ENCODE assay signal across 9 cellular contexts in genomic region chr18:46333371-46334199, GRCh38.
DNase-seq lines count a peak whose midpoint lies in the region; ATAC-seq, FAIRE-seq and TF ChIP-seq lines count a peak whose summit lies in the region.
"Had no signal": no experiment of that assay in that cellular context is flagged by ENCODE, and none has a peak within 500 bp of the region (broad histone marks: within the 10 kb centered on the region; RNA-seq: fewer than 3 reads in every experiment).

No MANE protein-coding gene starts in this region.

- peaks cover 47% of the 10 kb centered on the region for H3K27me3 ChIP-seq in AG04450 (ENCODE audit: control insufficient read depth, insufficient read depth, low read length)
- peaks cover 2% of the 10 kb centered on the region; the same call in 1 of the 2 replicates for H3K27me3 ChIP-seq in HAP-1 (ENCODE audit: low read depth)
- H3K27me3 ChIP-seq in NT2/D1 (ENCODE audit: insufficient read depth, insufficient read length) = peaks cover 42% of the 10 kb centered on the region
- H3K27me3 ChIP-seq in HepG2 (ENCODE audit: control insufficient read depth in 1 of 2, insufficient read depth in 2 of 2, low read length in 2 of 2) = peaks cover 3 to 52% of the 10 kb centered on the region in 2 experiments; a peak in 4 of 5 replicates
- H3K27me3 ChIP-seq in stomach = peaks cover 0 to 60% (median 28%) of the 10 kb centered on the region in 3 donors

- in situ Hi-C loops in HAP-1 (cut with MboI; ENCODE audit: low sequenced_read_pairs) (no loop called here), HepG2 (cut with HindIII; ENCODE audit: extremely low pct_ligation_motif_present, low pct_unique_long_range_greater_than_20kb) (no loop called here)

- intact Hi-C loops in HepG2 (cut with micrococcal nuclease; ENCODE audit: unreplicated experiment) = no loop called here
- intact Hi-C loops in stomach (cut with DNase I; ENCODE audit: low total_unique reads) = no loop called here

- H3K9ac ChIP-seq in NT2/D1 (ENCODE audit: insufficient read length, low read depth) = peak overlapping the region; percentile 66
- H3K9ac ChIP-seq in HepG2 (ENCODE audit: insufficient read depth, low read depth, low read length) = no peak overlapping the region

- no TSS peak for BruUV-seq in HepG2 (replicated peaks; lab: Mats Ljungman, UMichigan)

- no peak for TF ChIP-seq RAD21 in HepG2 (CRISPR knock-in tag; IDR thresholded peaks at IDR 0.05)

- ATAC-seq in HepG2 (peak; percentile 58), GM18861 (IDR thresholded peaks at IDR 0.05; ENCODE audit: unreplicated experiment) (no peak), GM19328 (IDR thresholded peaks at IDR 0.05; ENCODE audit: unreplicated experiment) (no peak)

- no peak for TF ChIP-seq POLR2A in HepG2 (IDR thresholded peaks at IDR 0.05; ENCODE audit: insufficient read depth in 1 of 2, low read depth in 2 of 2, low read length in 2 of 2)
- TF ChIP-seq POLR2A in stomach (IDR thresholded peaks at IDR 0.05) = no peak

- CTCF ChIA-PET in AG04450 (lab: Charles Lee) = interaction anchor here (1.6 kb wide), 1 partner anchor 52 kb away, joined by 6 read pairs; no protein-coding TSS in a partner anchor
- CTCF ChIA-PET in HepG2 (lab: Yijun Ruan, JAX; ENCODE audit: low intra/inter-chr PET ratio, low total read pairs) = no interaction called here

- DNase-seq in AG04450 (ENCODE audit: low read depth, low spot score) (no peak), HAP-1 (ENCODE audit: low spot score in 2 of 2) (peak in 1 of 2 experiments; percentile 61), NT2/D1 (ENCODE audit: low read depth, low spot score) (no peak), cerebellum (ENCODE audit: low spot score) (peak; percentile 87), HepG2 (ENCODE audit: low spot score) (no peak), stomach (no peak)

- H3K4me3 ChIP-seq in AG04450 (ENCODE audit: low read depth, low read length) (peak overlapping the region; percentile 42), HAP-1 (peak overlapping the region; percentile 37), NT2/D1 (ENCODE audit: insufficient read length, low read depth) (peak overlapping the region; percentile 63), HepG2 (replicated peaks in 1 of 3; ENCODE audit: insufficient read depth in 1 of 3, low read depth in 2 of 3, low read length in 3 of 3) (peak overlapping the region in 1 of 3 experiments; percentile 28; a peak in 1 of 6 replicates), stomach (peak overlapping the region; percentile 51 to 64 (median 56))

- no peaks in the 10 kb centered on the region for H3K4me1 ChIP-seq in HAP-1
- peaks cover 13% of the 10 kb centered on the region for H3K4me1 ChIP-seq in NT2/D1 (ENCODE audit: insufficient read depth, insufficient read length)
- 0 out of 2 replicates have a peak, but pooled peaks cover 5% of the 10 kb centered on the region for H3K4me1 ChIP-seq in HepG2 (ENCODE audit: insufficient read depth, low read length)
- peaks cover 8 to 41% (median 32%) of the 10 kb centered on the region in 4 donors for H3K4me1 ChIP-seq in stomach

- no peak for FAIRE-seq in HepG2 (lab: Jason Lieb, UNC)
- FAIRE-seq: colon had no signal

- TF ChIP-seq CTCF in AG04450 (IDR thresholded peaks at IDR 0.05; ENCODE audit: low read depth, low read length) = no peak
- no peak for TF ChIP-seq CTCF in HepG2 (CRISPR knock-in tag; IDR thresholded peaks at IDR 0.05)
- TF ChIP-seq CTCF in stomach (IDR thresholded peaks at IDR 0.05) = no peak

- H3K9me3 ChIP-seq in AG04450 (ENCODE audit: control insufficient read depth, insufficient read depth, low read length) (no peaks in the 10 kb centered on the region; the same call in 1 of the 2 replicates), HAP-1 (no peaks in the 10 kb centered on the region), NT2/D1 (ENCODE audit: insufficient read depth, low read length) (no peaks in the 10 kb centered on the region), HepG2 (ENCODE audit: low read length) (no peaks in the 10 kb centered on the region), stomach (no peaks in the 10 kb centered on the region)

- H3K36me3 ChIP-seq in HAP-1 (replicated peaks) (no peaks in the 10 kb centered on the region), NT2/D1 (ENCODE audit: insufficient read depth, insufficient read length, low read length) (no peaks in the 10 kb centered on the region), HepG2 (replicated peaks in 1 of 2; ENCODE audit: control insufficient read depth in 1 of 2, insufficient read depth in 2 of 2, low read length in 2 of 2) (no peaks in the 10 kb centered on the region), stomach (no peaks in the 10 kb centered on the region)

- H3K27ac ChIP-seq in AG04450 (ENCODE audit: low read depth, low read length) = no peak overlapping the region
- H3K27ac ChIP-seq in HepG2 (ENCODE audit: extremely low read length, insufficient read depth, low read length) = no peak overlapping the region
- H3K27ac ChIP-seq in stomach = peak overlapping the region in 1 of 5 donors; percentile 49

- H3K4me2 ChIP-seq in HepG2 (ENCODE audit: low read depth, low read length) = peak overlapping the region; percentile 47; the same call in 1 of the 2 replicates

- no peak overlapping the region for H2AFZ ChIP-seq in HepG2 (ENCODE audit: low read length)

- no peaks in the 10 kb centered on the region for H4K20me1 ChIP-seq in HepG2 (ENCODE audit: insufficient read depth, low read length)

- TF ChIP-seq EP300 in HepG2 (IDR thresholded peaks at IDR 0.05; ENCODE audit: low read depth in 2 of 2, low read length in 2 of 2) = no peak
- no peak for TF ChIP-seq EP300 in HepG2 (CRISPR knock-in tag; IDR thresholded peaks at IDR 0.05; ENCODE audit: borderline replicate concordance)
- TF ChIP-seq EP300 in stomach (IDR thresholded peaks at IDR 0.05) = no peak

- 22% methylated on average over 18 of the region's 96 CpGs for WGBS in HepG2 (ENCODE audit: low lambda C conversion rate)
- 2 to 4% (median 3%) methylated on average over 39 to 94 of the region's 96 CpGs for WGBS in stomach, 5 donors

- H3K79me2 ChIP-seq in HepG2 (ENCODE audit: insufficient read depth, low read length) = no peaks in the 10 kb centered on the region

- POLR2A ChIA-PET in AG04450 (lab: Yijun Ruan, JAX) = no interaction called here
- POLR2A ChIA-PET in HepG2 (lab: Yijun Ruan, JAX) = no interaction called here

TF ChIP-seq in HepG2, 621 proteins besides CTCF, POLR2A, EP300 and RAD21 (continues in another document):
- no peak for TF ChIP-seq ZNF414 (CRISPR knock-in tag; IDR thresholded peaks at IDR 0.05)
- TF ChIP-seq ZNF800 (CRISPR knock-in tag; IDR thresholded peaks at IDR 0.05) = peak; percentile 77; the same call in 1 of the 2 replicates
- no peak for TF ChIP-seq ZNF280D (CRISPR knock-in tag; IDR thresholded peaks at IDR 0.05)
- no peak for TF ChIP-seq BRD4 (CRISPR knock-in tag; IDR thresholded peaks at IDR 0.05)
- TF ChIP-seq FOXO4 (CRISPR knock-in tag; conservative IDR thresholded peaks at IDR 0.05) = 0 out of 2 replicates have a peak, but pooled peaks have one; percentile 33
